In genomic region chr15:71141572-71141971, GRCh38 we compare ENCODE assay signal across 24 cellular contexts.
"Had no signal": no experiment of that assay in that cellular context is flagged by ENCODE, and none has a peak within 500 bp of the region (broad histone marks: within the 10 kb centered on the region; RNA-seq: fewer than 3 reads in every experiment).

No MANE protein-coding gene starts in this region.

- H3K4me3 Mint-ChIP-seq: dendritic cell treated with granulocyte-macrophage colony-stimulating factor and Interleukin-4, amounts not matched to agents 40 ng/mL and 50 ng/mL, for 4 days; effector memory CD8-positive, alpha-beta T cell; endodermal cell had no signal

- H3K9me3 Mint-ChIP-seq: dendritic cell treated with granulocyte-macrophage colony-stimulating factor and Interleukin-4, amounts not matched to agents 40 ng/mL and 50 ng/mL, for 4 days had no signal

- H3K27ac Mint-ChIP-seq: dendritic cell treated with granulocyte-macrophage colony-stimulating factor and Interleukin-4, amounts not matched to agents 40 ng/mL and 50 ng/mL, for 4 days; effector memory CD8-positive, alpha-beta T cell; endodermal cell had no signal

- H3K9me3 ChIP-seq: colonic mucosa, esophagus squamous epithelium, gastrocnemius medialis, gastroesophageal sphincter, heart left ventricle, heart right ventricle had no signal

- H3K27ac ChIP-seq: colonic mucosa, coronary artery, dorsolateral prefrontal cortex, epithelial cell of prostate, esophagus squamous epithelium, foreskin keratinocyte, gastrocnemius medialis, gastroesophageal sphincter had no signal

- H3K4me1 ChIP-seq: colonic mucosa had no signal

- DNase-seq: colonic mucosa; cortex of kidney; dermis blood vessel endothelial cell; dorsolateral prefrontal cortex; effector CD4-positive, alpha-beta T cell; effector CD8-positive, alpha-beta T cell; effector memory CD4-positive, alpha-beta T cell; effector memory CD8-positive, alpha-beta T cell; endodermal cell; erythroblast; esophagus squamous epithelium; foreskin fibroblast; foreskin keratinocyte; foreskin melanocyte; gastrocnemius medialis; glutamatergic neuron; head of caudate nucleus; heart left ventricle; heart right ventricle had no signal

- H3K27me3 ChIP-seq: colonic mucosa, esophagus squamous epithelium, foreskin keratinocyte, gastrocnemius medialis, gastroesophageal sphincter, heart left ventricle, heart right ventricle had no signal

- H3K36me3 ChIP-seq: colonic mucosa, esophagus squamous epithelium, gastrocnemius medialis, gastroesophageal sphincter, heart left ventricle had no signal

- H3K4me3 ChIP-seq: colonic mucosa, coronary artery, dorsolateral prefrontal cortex, esophagus squamous epithelium, gastrocnemius medialis, gastroesophageal sphincter, heart left ventricle, heart right ventricle had no signal

- ATAC-seq: effector memory CD8-positive, alpha-beta T cell; esophagus mucosa; foreskin keratinocyte; gastrocnemius medialis; gastroesophageal sphincter; heart left ventricle; heart right ventricle had no signal
